ENCODE assay signal across 11 cellular contexts in genomic region chr21:45256912-45257672, GRCh38. TPM values are rescaled to one million over a fixed set of nuclear protein-coding genes. Genes with fewer than 3 reads are reported as not detected.
DNase-seq lines count a peak whose midpoint lies in the region; ATAC-seq, FAIRE-seq and TF ChIP-seq lines count a peak whose summit lies in the region.
"Had no signal": no experiment of that assay in that cellular context is flagged by ENCODE, and none has a peak within 500 bp of the region (broad histone marks: within the 10 kb centered on the region; RNA-seq: fewer than 3 reads in every experiment).

No MANE protein-coding gene starts in this region.

- peaks cover 0 to 5% of the 10 kb centered on the region in 2 donors for H3K27me3 ChIP-seq in naive thymus-derived CD4-positive, alpha-beta T cell (ENCODE audit: control insufficient read depth in 2 of 2, insufficient read depth in 2 of 2, low read length in 2 of 2)

- peaks cover 0 to 5% of the 10 kb centered on the region in 2 donors for H3K4me1 ChIP-seq in naive thymus-derived CD4-positive, alpha-beta T cell (ENCODE audit: control insufficient read depth in 2 of 2, insufficient read depth in 2 of 2, low read length in 2 of 2)

- no peaks in the 10 kb centered on the region for H3K9me3 Mint-ChIP-seq in naive thymus-derived CD4-positive, alpha-beta T cell

- intact Hi-C loops in naive thymus-derived CD4-positive, alpha-beta T cell (cut with micrococcal nuclease): loop anchor here in 1 of 2 donors (10.0 kb wide), 1 partner anchor 102 kb away; no protein-coding TSS in a partner anchor

- ATAC-seq in naive thymus-derived CD4-positive, alpha-beta T cell: peak; percentile 58
- ATAC-seq in HG02642 (IDR thresholded peaks at IDR 0.05; ENCODE audit: poor library complexity, unreplicated experiment) (no peak), GM18867 (IDR thresholded peaks at IDR 0.05; ENCODE audit: unreplicated experiment) (no peak), GM21723 (IDR thresholded peaks at IDR 0.05; ENCODE audit: unreplicated experiment) (no peak)

- peaks cover 0 to 18% (median 9%) of the 10 kb centered on the region in 7 donors for H3K4me1 Mint-ChIP-seq in naive thymus-derived CD4-positive, alpha-beta T cell
- H3K4me1 Mint-ChIP-seq: CD14-positive monocyte had no signal

- peaks cover 5 to 16% (median 13%) of the 10 kb centered on the region in 5 donors for H3K27me3 Mint-ChIP-seq in naive thymus-derived CD4-positive, alpha-beta T cell

- no peaks in the 10 kb centered on the region for H3K36me3 Mint-ChIP-seq in naive thymus-derived CD4-positive, alpha-beta T cell
- H3K36me3 Mint-ChIP-seq: CD14-positive monocyte had no signal

- DNase-seq in D721Med (ENCODE audit: insufficient read length, low spot score): peak; percentile 40
- DNase-seq in OCI-M2 (lab: John Stamatoyannopoulos, UW; ENCODE audit: unreplicated experiment): peak; percentile 95
- peak; percentile 54 for DNase-seq in ecto neural progenitor cell (ENCODE audit: low spot score)
- no peak for DNase-seq in naive thymus-derived CD4-positive, alpha-beta T cell
- DNase-seq in anterior cingulate cortex (lab: John Stamatoyannopoulos, UW): no peak
- DNase-seq: NCI-H526 had no signal

- no peak for FAIRE-seq in D721Med (lab: Jason Lieb, UNC)

- H3K27ac ChIP-seq in naive thymus-derived CD4-positive, alpha-beta T cell (ENCODE audit: low read depth, low read length): no peak overlapping the region
- H3K27ac ChIP-seq: SK-N-MC had no signal

- POLR2A ChIA-PET in naive thymus-derived CD4-positive, alpha-beta T cell (lab: Charles Lee): interaction anchor here (0.6 kb wide), 1 partner anchor 10 kb away, joined by 4 read pairs; no protein-coding TSS in a partner anchor

- CTCF ChIA-PET in naive thymus-derived CD4-positive, alpha-beta T cell (lab: Charles Lee): interaction anchor here (0.6 kb wide), 1 partner anchor 1527 kb away, joined by 3 read pairs; no protein-coding TSS in a partner anchor

- peak overlapping the region in 2 of 9 donors; percentile 23 to 46 for H3K27ac Mint-ChIP-seq in naive thymus-derived CD4-positive, alpha-beta T cell

- no peaks in the 10 kb centered on the region for H3K9me3 ChIP-seq in naive thymus-derived CD4-positive, alpha-beta T cell (ENCODE audit: control insufficient read depth in 2 of 3, low read length in 3 of 3)

- H3K4me3 ChIP-seq in naive thymus-derived CD4-positive, alpha-beta T cell (ENCODE audit: low read length): no peak overlapping the region
- H3K4me3 ChIP-seq: SK-N-MC had no signal

- peak overlapping the region in 5 of 10 donors; percentile 7 to 54 (median 38) for H3K4me3 Mint-ChIP-seq in naive thymus-derived CD4-positive, alpha-beta T cell
- H3K4me3 Mint-ChIP-seq: CD14-positive monocyte had no signal

- TF ChIP-seq CTCF in D721Med (IDR thresholded peaks at IDR 0.05; ENCODE audit: insufficient read depth, missing control alignments): no peak

- H3K36me3 ChIP-seq in naive thymus-derived CD4-positive, alpha-beta T cell (ENCODE audit: control insufficient read depth in 2 of 3, insufficient read depth in 3 of 3, low read length in 3 of 3): no peaks in the 10 kb centered on the region

RNA-seq across cellular contexts. Expression of gene POFUT2, which starts 30.6 kb away (rescaled TPM):
- total RNA-seq in naive thymus-derived CD4-positive, alpha-beta T cell: 10 to 100 TPM; 20.1 to 53.3 (median 47.8) TPM
- polyA plus RNA-seq in naive thymus-derived CD4-positive, alpha-beta T cell: 1 to 10 TPM; 3.8 to 5.4 TPM

Comparison
In these comparisons a context has a peak if more than half of its experiments do, and no peak if none do; other contexts are left out.
1. DNase-seq: peak in D721Med (single experiment), OCI-M2 (single experiment) and ecto neural progenitor cell (single experiment); none in naive thymus-derived CD4-positive, alpha-beta T cell (0 of 9) and anterior cingulate cortex (0 of 58).